In the genomic region with DNA sequence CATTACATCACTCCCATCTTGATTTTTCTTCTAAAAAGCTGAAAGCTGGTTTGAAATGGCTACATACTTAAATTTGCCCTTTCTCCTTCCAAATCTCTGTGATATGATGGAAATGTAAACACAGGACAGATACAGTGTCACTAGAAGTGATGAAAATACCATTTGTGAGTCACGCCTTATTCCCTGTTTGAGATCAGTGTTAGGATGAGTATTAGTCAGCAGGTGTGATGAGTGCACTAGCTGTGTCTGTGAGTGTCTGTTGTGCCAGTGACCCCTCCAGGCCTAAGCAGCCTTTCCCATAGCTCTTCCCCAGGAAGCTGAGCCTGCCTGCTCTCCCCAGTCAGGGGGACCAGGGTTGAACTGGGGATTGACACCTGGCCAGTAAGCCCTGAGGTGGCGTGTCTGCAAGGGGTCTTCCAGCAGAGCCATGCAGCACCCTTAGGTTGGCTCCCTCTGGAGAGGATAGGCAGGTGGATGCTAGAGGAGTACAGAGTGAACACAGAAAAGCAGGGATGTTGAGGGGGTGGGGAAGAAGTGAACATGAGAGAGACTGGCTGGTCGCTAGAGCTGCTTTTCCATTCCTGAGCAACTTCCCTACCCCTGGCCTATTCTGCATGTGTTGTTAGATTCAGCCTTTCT, we compare ENCODE assay signal across 13 cellular contexts.
DNase-seq lines count a peak whose midpoint lies in the region; ATAC-seq, FAIRE-seq and TF ChIP-seq lines count a peak whose summit lies in the region.
"Had no signal": no experiment of that assay in that cellular context is flagged by ENCODE, and none has a peak within 500 bp of the region (broad histone marks: within the 10 kb centered on the region; RNA-seq: fewer than 3 reads in every experiment).

No MANE protein-coding gene starts in this region.

- no peaks in the 10 kb centered on the region for H3K27me3 Mint-ChIP-seq in MCF 10A (ENCODE audit: insufficient read depth, unreplicated experiment)
- H3K27me3 Mint-ChIP-seq in activated naive CD8-positive, alpha-beta T cell treated with anti-CD3 and anti-CD28 coated beads, Interleukin-2, amount 50 U/mL, for 24 hours: no peaks in the 10 kb centered on the region
- no peaks in the 10 kb centered on the region for H3K27me3 Mint-ChIP-seq in stimulated activated naive CD8-positive, alpha-beta T cell treated with anti-CD3 and anti-CD28 coated beads, Interleukin-15, Interleukin-2, amounts not matched to agents 100 ng/mL and 50 ng/mL, for 24 hours
- H3K27me3 Mint-ChIP-seq: naive thymus-derived CD4-positive, alpha-beta T cell had no signal

- H3K4me1 Mint-ChIP-seq in MCF 10A (ENCODE audit: insufficient read depth, unreplicated experiment): peaks cover 7% of the 10 kb centered on the region
- H3K4me1 Mint-ChIP-seq in activated naive CD8-positive, alpha-beta T cell treated with anti-CD3 and anti-CD28 coated beads, Interleukin-2, amount 50 U/mL, for 24 hours: peaks cover 17% of the 10 kb centered on the region
- peaks cover 15% of the 10 kb centered on the region for H3K4me1 Mint-ChIP-seq in stimulated activated naive CD8-positive, alpha-beta T cell treated with anti-CD3 and anti-CD28 coated beads, Interleukin-15, Interleukin-2, amounts not matched to agents 100 ng/mL and 50 ng/mL, for 24 hours (ENCODE audit: low read depth)
- H3K4me1 Mint-ChIP-seq: CD14-positive monocyte had no signal

- FAIRE-seq in small intestine (lab: Jason Lieb, UNC): no peak
- FAIRE-seq: HTR-8/SVneo had no signal

- POLR2A ChIA-PET in MCF 10A (lab: Yijun Ruan, JAX): interaction anchor here (1.1 kb wide), 1 partner anchor 23 kb away, joined by 3 read pairs; no protein-coding TSS in a partner anchor

- H3K4me3 Mint-ChIP-seq in MCF 10A (ENCODE audit: unreplicated experiment): no peak overlapping the region
- peak overlapping the region; percentile 7 for H3K4me3 Mint-ChIP-seq in activated naive CD8-positive, alpha-beta T cell treated with anti-CD3 and anti-CD28 coated beads, Interleukin-2, amount 50 U/mL, for 24 hours
- peak overlapping the region; percentile 39 for H3K4me3 Mint-ChIP-seq in stimulated activated naive CD8-positive, alpha-beta T cell treated with anti-CD3 and anti-CD28 coated beads, Interleukin-15, Interleukin-2, amounts not matched to agents 100 ng/mL and 50 ng/mL, for 24 hours
- H3K4me3 Mint-ChIP-seq: CD14-positive monocyte; naive thymus-derived CD4-positive, alpha-beta T cell had no signal

- no peaks in the 10 kb centered on the region for H3K9me3 Mint-ChIP-seq in MCF 10A (ENCODE audit: unreplicated experiment)
- no peaks in the 10 kb centered on the region for H3K9me3 Mint-ChIP-seq in activated naive CD8-positive, alpha-beta T cell treated with anti-CD3 and anti-CD28 coated beads, Interleukin-2, amount 50 U/mL, for 24 hours
- no peaks in the 10 kb centered on the region for H3K9me3 Mint-ChIP-seq in stimulated activated naive CD8-positive, alpha-beta T cell treated with anti-CD3 and anti-CD28 coated beads, Interleukin-15, Interleukin-2, amounts not matched to agents 100 ng/mL and 50 ng/mL, for 24 hours
- H3K9me3 Mint-ChIP-seq: CD14-positive monocyte had no signal

- BruUV-seq in MCF 10A (replicated peaks; lab: Mats Ljungman, UMichigan): no TSS peak

- H3K4me3 ChIP-seq in breast epithelium (no peak overlapping the region), small intestine (ENCODE audit: low read depth in 1 of 2, low read length in 2 of 2) (no peak overlapping the region)
- H3K4me3 ChIP-seq: heart left ventricle had no signal

- no peak for TF ChIP-seq POLR2A in breast epithelium (IDR thresholded peaks at IDR 0.05)

- no peaks in the 10 kb centered on the region for H3K9me3 ChIP-seq in breast epithelium
- H3K9me3 ChIP-seq in small intestine (ENCODE audit: control insufficient read depth, low read depth): no peaks in the 10 kb centered on the region
- H3K9me3 ChIP-seq: heart left ventricle had no signal

- no peaks in the 10 kb centered on the region for H3K27me3 ChIP-seq in breast epithelium
- no peaks in the 10 kb centered on the region for H3K27me3 ChIP-seq in small intestine (ENCODE audit: control insufficient read depth in 2 of 2, insufficient read depth in 2 of 2, low read length in 2 of 2)
- H3K27me3 ChIP-seq: heart left ventricle had no signal

- peak overlapping the region; percentile 25 for H3K27ac Mint-ChIP-seq in MCF 10A (ENCODE audit: low read depth, unreplicated experiment)
- H3K27ac Mint-ChIP-seq in activated naive CD8-positive, alpha-beta T cell treated with anti-CD3 and anti-CD28 coated beads, Interleukin-2, amount 50 U/mL, for 24 hours: peak overlapping the region; percentile 61
- H3K27ac Mint-ChIP-seq in stimulated activated naive CD8-positive, alpha-beta T cell treated with anti-CD3 and anti-CD28 coated beads, Interleukin-15, Interleukin-2, amounts not matched to agents 100 ng/mL and 50 ng/mL, for 24 hours: peak overlapping the region; percentile 59
- H3K27ac Mint-ChIP-seq: CD14-positive monocyte had no signal

- 90 to 94% (median 94%) methylated on average over 3 of the region's 3 CpGs for WGBS in small intestine, 3 donors

- no peaks in the 10 kb centered on the region for H3K4me1 ChIP-seq in breast epithelium
- no peaks in the 10 kb centered on the region for H3K4me1 ChIP-seq in small intestine (ENCODE audit: control insufficient read depth in 2 of 2, insufficient read depth in 1 of 2, low read depth in 1 of 2, low read length in 1 of 2)
- H3K4me1 ChIP-seq: heart left ventricle had no signal

- intact Hi-C loops in MCF 10A (cut with micrococcal nuclease) (no loop called here), breast epithelium (cut with DNase I; ENCODE audit: low total_unique reads) (no loop called here)

- CTCF ChIA-PET in MCF 10A (lab: Yijun Ruan, JAX): no interaction called here

- H3K36me3 Mint-ChIP-seq in MCF 10A (ENCODE audit: insufficient read depth, unreplicated experiment): peaks cover 25% of the 10 kb centered on the region
- H3K36me3 Mint-ChIP-seq in activated naive CD8-positive, alpha-beta T cell treated with anti-CD3 and anti-CD28 coated beads, Interleukin-2, amount 50 U/mL, for 24 hours (ENCODE audit: low read depth): peaks cover 31% of the 10 kb centered on the region
- H3K36me3 Mint-ChIP-seq in stimulated activated naive CD8-positive, alpha-beta T cell treated with anti-CD3 and anti-CD28 coated beads, Interleukin-15, Interleukin-2, amounts not matched to agents 100 ng/mL and 50 ng/mL, for 24 hours (ENCODE audit: low read depth): peaks cover 45% of the 10 kb centered on the region

- ATAC-seq in HG02798 (IDR thresholded peaks at IDR 0.05; ENCODE audit: poor library complexity, unreplicated experiment) (peak; percentile 77), GM19467 (IDR thresholded peaks at IDR 0.05; ENCODE audit: unreplicated experiment) (no peak)
- peak; percentile 100 for ATAC-seq in activated naive CD8-positive, alpha-beta T cell treated with anti-CD3 and anti-CD28 coated beads, Interleukin-2, amount 50 U/mL, for 24 hours
- ATAC-seq: heart left ventricle; naive thymus-derived CD4-positive, alpha-beta T cell had no signal

- H3K27ac ChIP-seq in breast epithelium: no peak overlapping the region
- H3K27ac ChIP-seq in small intestine (ENCODE audit: low read depth in 1 of 2, low read length in 1 of 2): no peak overlapping the region
- H3K27ac ChIP-seq: heart left ventricle had no signal

- H3K36me3 ChIP-seq in breast epithelium (no peaks in the 10 kb centered on the region), small intestine (ENCODE audit: control insufficient read depth in 2 of 2, insufficient read depth in 2 of 2, low read length in 2 of 2) (peaks cover 0 to 10% of the 10 kb centered on the region in 2 donors)

- TF ChIP-seq CTCF in MCF 10A (IDR thresholded peaks at IDR 0.05; ENCODE audit: unreplicated experiment) (no peak), breast epithelium (IDR thresholded peaks at IDR 0.05) (no peak)

- DNase-seq in MCF 10A (ENCODE audit: unreplicated experiment) (peak; percentile 32), breast epithelium (ENCODE audit: low spot score in 2 of 2) (no peak), small intestine (no peak), DMS114 treated with DMSO at 0.1 percent for 48 hours (lab: John Stamatoyannopoulos, UW; ENCODE audit: unreplicated experiment) (no peak)
- DNase-seq in activated naive CD8-positive, alpha-beta T cell treated with anti-CD3 and anti-CD28 coated beads, Interleukin-2, amount 50 U/mL, for 24 hours: peak; percentile 7
- DNase-seq: heart left ventricle, NCI-H446 had no signal

Comparison
In these comparisons a context has a peak if more than half of its experiments do, and no peak if none do; other contexts are left out.
1. DNase-seq: peak in MCF 10A (single experiment) and activated naive CD8-positive, alpha-beta T cell treated with anti-CD3 and anti-CD28 coated beads, Interleukin-2, amount 50 U/mL, for 24 hours (single experiment); none in breast epithelium (0 of 2), small intestine (single experiment) and DMS114 treated with DMSO at 0.1 percent for 48 hours (single experiment).
2. Peak in every context shown above with its lines, with median percentiles within 50 percentile points of each other: H3K27ac Mint-ChIP-seq.